ENCODE assay signal across 22 cellular contexts in genomic region chr5:55467862-55468551, GRCh38.
DNase-seq lines count a peak whose midpoint lies in the region; ATAC-seq and TF ChIP-seq lines count a peak whose summit lies in the region.
"Had no signal": no experiment of that assay in that cellular context is flagged by ENCODE, and none has a peak within 500 bp of the region (broad histone marks: within the 10 kb centered on the region; RNA-seq: fewer than 3 reads in every experiment).

No MANE protein-coding gene starts in this region.

- H3K27me3 Mint-ChIP-seq in GM23338 (ENCODE audit: insufficient read depth, low read depth, poor library complexity) (no peaks in the 10 kb centered on the region), progenitor cell of endocrine pancreas (no peaks in the 10 kb centered on the region)
- H3K27me3 Mint-ChIP-seq: activated CD4-positive, alpha-beta memory T cell treated with anti-CD3 and anti-CD28 coated beads, Interleukin-2, amount 10 ng/mL, durations not matched to agents 7 days and 5 days; CD8-positive, alpha-beta memory T cell; T-helper 17 cell had no signal

- no peak overlapping the region for H2AFZ ChIP-seq in GM23338

- H3F3A ChIP-seq in GM23338 (replicated peaks; ENCODE audit: low read depth) = no peaks in the 10 kb centered on the region

- TF ChIP-seq EP300 in gastroesophageal sphincter (IDR thresholded peaks at IDR 0.05) = no peak

- 0 out of 2 replicates have a peak, but pooled peaks cover 7% of the 10 kb centered on the region for H3K4me1 ChIP-seq in GM23338 (ENCODE audit: insufficient read depth)
- peaks cover 9 to 57% (median 9%) of the 10 kb centered on the region in 3 donors for H3K4me1 ChIP-seq in gastroesophageal sphincter
- H3K4me1 ChIP-seq: upper lobe of right lung had no signal

- intact Hi-C loops in posterior cingulate gyrus (cut with DNase I) = no loop called here

- H3K79me2 ChIP-seq in GM23338 (replicated peaks; ENCODE audit: insufficient read depth) = peaks cover 55% of the 10 kb centered on the region

- H3K27ac Mint-ChIP-seq in GM23338 (peak overlapping the region; percentile 71), progenitor cell of endocrine pancreas (peak overlapping the region; percentile 83)
- H3K27ac Mint-ChIP-seq: activated CD4-positive, alpha-beta memory T cell treated with anti-CD3 and anti-CD28 coated beads, Interleukin-2, amount 10 ng/mL, durations not matched to agents 7 days and 5 days; immature natural killer cell; nephron progenitor cell; T-helper 17 cell had no signal

- H3K4me3 ChIP-seq in GM23338 (no peak overlapping the region), gastroesophageal sphincter (no peak overlapping the region)
- H3K4me3 ChIP-seq: upper lobe of right lung had no signal

- H3K27me3 ChIP-seq in GM23338 (ENCODE audit: insufficient read depth) (no peaks in the 10 kb centered on the region), gastroesophageal sphincter (no peaks in the 10 kb centered on the region)
- H3K27me3 ChIP-seq: upper lobe of right lung had no signal

- H4K20me1 ChIP-seq in GM23338 (replicated peaks; ENCODE audit: insufficient read depth) = no peaks in the 10 kb centered on the region

- WGBS in gastroesophageal sphincter (ENCODE audit: low coverage in 1 of 2), 2 donors = 67 to 74% methylated on average over 5 of the region's 5 CpGs

- H3K36me3 Mint-ChIP-seq in GM23338 (ENCODE audit: low read depth) (peaks cover 28% of the 10 kb centered on the region; the same call in 2 of the 3 replicates), progenitor cell of endocrine pancreas (ENCODE audit: insufficient read depth) (peaks cover 7% of the 10 kb centered on the region)

- H3K9me3 ChIP-seq in gastroesophageal sphincter = no peaks in the 10 kb centered on the region
- H3K9me3 ChIP-seq: upper lobe of right lung had no signal

- H3K4me3 Mint-ChIP-seq in GM23338 (no peak overlapping the region), progenitor cell of endocrine pancreas (ENCODE audit: low read depth) (no peak overlapping the region)
- H3K4me3 Mint-ChIP-seq: activated CD4-positive, alpha-beta memory T cell treated with anti-CD3 and anti-CD28 coated beads, Interleukin-2, amount 10 ng/mL, durations not matched to agents 7 days and 5 days; activated T-cell treated with anti-CD3 and anti-CD28 coated beads, Interleukin-2, amount 50 U/mL, for 4 hours; CD8-positive, alpha-beta memory T cell; immature natural killer cell; nephron progenitor cell; T-helper 17 cell had no signal

- H3K4me2 ChIP-seq in GM23338 = no peak overlapping the region

- no peak for TF ChIP-seq POLR2A in gastroesophageal sphincter (IDR thresholded peaks at IDR 0.05)

- H3K36me3 ChIP-seq in GM23338 (ENCODE audit: insufficient read depth) (no peaks in the 10 kb centered on the region), gastroesophageal sphincter (peaks cover 0 to 48% of the 10 kb centered on the region in 2 donors)
- H3K36me3 ChIP-seq: upper lobe of right lung had no signal

- no peak for ATAC-seq in GM23338
- no peak for ATAC-seq in gastroesophageal sphincter
- ATAC-seq in GM18867 (IDR thresholded peaks at IDR 0.05; ENCODE audit: unreplicated experiment) = no peak
- ATAC-seq: activated T-cell treated with anti-CD3 and anti-CD28 coated beads, Interleukin-2, amount 50 U/mL, for 4 hours; T-helper 17 cell; upper lobe of right lung had no signal

- no peak for DNase-seq in GM23338 (ENCODE audit: low spot score)
- DNase-seq in NCI-H146 treated with DMSO at 0.1 percent for 48 hours (lab: John Stamatoyannopoulos, UW; ENCODE audit: unreplicated experiment) = peak; percentile 49
- no peak for DNase-seq in progenitor cell of endocrine pancreas (ENCODE audit: low spot score, unreplicated experiment)
- no peak for DNase-seq in posterior cingulate gyrus
- DNase-seq in superior temporal gyrus (ENCODE audit: extremely low spot score) = no peak
- DNase-seq in activated effector memory CD4-positive, alpha-beta T cell treated with Interleukin-2 at 50 U/mL for 16 hours = no peak
- DNase-seq: activated CD4-positive, alpha-beta memory T cell treated with anti-CD3 and anti-CD28 coated beads, Interleukin-2, amount 10 ng/mL, durations not matched to agents 7 days and 5 days; activated naive CD4-positive, alpha-beta T cell treated with anti-CD3 and anti-CD28 coated beads, Interleukin-2, amount 50 U/mL, for 16 hours; activated T-cell treated with anti-CD3 and anti-CD28 coated beads, Interleukin-2, amount 50 U/mL, for 4 hours; CD8-positive, alpha-beta memory T cell; immature natural killer cell; mesenchymal stem cell; NCI-H2107; NCI-H524; nephron progenitor cell; retina; SIG-M5; stimulated activated naive CD4-positive, alpha-beta T cell treated with Interleukin-2 at 50 U/mL for 16 hours; T-helper 17 cell; upper lobe of right lung had no signal

- H3K4me1 Mint-ChIP-seq in GM23338 (peaks cover 14% of the 10 kb centered on the region), progenitor cell of endocrine pancreas (ENCODE audit: low read depth) (peaks cover 18% of the 10 kb centered on the region)
- H3K4me1 Mint-ChIP-seq: activated CD4-positive, alpha-beta memory T cell treated with anti-CD3 and anti-CD28 coated beads, Interleukin-2, amount 10 ng/mL, durations not matched to agents 7 days and 5 days; CD8-positive, alpha-beta memory T cell; immature natural killer cell had no signal

- no peaks in the 10 kb centered on the region for H3K9me2 ChIP-seq in GM23338 (ENCODE audit: insufficient read depth)

- TF ChIP-seq CTCF in GM23338 (conservative IDR thresholded peaks at IDR 0.05; ENCODE audit: low read depth in 2 of 2) (no peak), gastroesophageal sphincter (IDR thresholded peaks at IDR 0.05) (no peak), progenitor cell of endocrine pancreas (IDR thresholded peaks at IDR 0.05; ENCODE audit: unreplicated experiment) (no peak)

- H3K9me3 Mint-ChIP-seq in GM23338 = no peaks in the 10 kb centered on the region
- H3K9me3 Mint-ChIP-seq in progenitor cell of endocrine pancreas (ENCODE audit: low read depth) = no peaks in the 10 kb centered on the region
- H3K9me3 Mint-ChIP-seq: activated CD4-positive, alpha-beta memory T cell treated with anti-CD3 and anti-CD28 coated beads, Interleukin-2, amount 10 ng/mL, durations not matched to agents 7 days and 5 days; activated T-cell treated with anti-CD3 and anti-CD28 coated beads, Interleukin-2, amount 50 U/mL, for 4 hours; CD8-positive, alpha-beta memory T cell; nephron progenitor cell had no signal

- peak overlapping the region; percentile 10; the same call in 1 of the 2 replicates for H3K27ac ChIP-seq in GM23338 (ENCODE audit: low read depth)
- H3K27ac ChIP-seq in gastroesophageal sphincter = peak overlapping the region in 3 of 4 donors; percentile 9 to 26 (median 22)
- H3K27ac ChIP-seq: upper lobe of right lung had no signal
